In genomic region chr18:48869591-48869990, GRCh38 we compare ENCODE assay signal across 1 cellular context.
TF ChIP-seq lines count a peak whose summit lies in the region.

No MANE protein-coding gene starts in this region.

TF ChIP-seq in H1, 55 proteins besides CTCF, POLR2A, EP300 and RAD21 (continued from another document):
- TF ChIP-seq ATF3 (IDR thresholded peaks at IDR 0.05; ENCODE audit: insufficient read depth, low read depth, low read length) = no peak
- no peak for TF ChIP-seq KDM1A (IDR thresholded peaks at IDR 0.05; ENCODE audit: borderline replicate concordance, low read length)
- TF ChIP-seq BACH1 (IDR thresholded peaks at IDR 0.05; ENCODE audit: low read length) = no peak
- TF ChIP-seq E2F6 (IDR thresholded peaks at IDR 0.05) = no peak
